In the genomic region with DNA sequence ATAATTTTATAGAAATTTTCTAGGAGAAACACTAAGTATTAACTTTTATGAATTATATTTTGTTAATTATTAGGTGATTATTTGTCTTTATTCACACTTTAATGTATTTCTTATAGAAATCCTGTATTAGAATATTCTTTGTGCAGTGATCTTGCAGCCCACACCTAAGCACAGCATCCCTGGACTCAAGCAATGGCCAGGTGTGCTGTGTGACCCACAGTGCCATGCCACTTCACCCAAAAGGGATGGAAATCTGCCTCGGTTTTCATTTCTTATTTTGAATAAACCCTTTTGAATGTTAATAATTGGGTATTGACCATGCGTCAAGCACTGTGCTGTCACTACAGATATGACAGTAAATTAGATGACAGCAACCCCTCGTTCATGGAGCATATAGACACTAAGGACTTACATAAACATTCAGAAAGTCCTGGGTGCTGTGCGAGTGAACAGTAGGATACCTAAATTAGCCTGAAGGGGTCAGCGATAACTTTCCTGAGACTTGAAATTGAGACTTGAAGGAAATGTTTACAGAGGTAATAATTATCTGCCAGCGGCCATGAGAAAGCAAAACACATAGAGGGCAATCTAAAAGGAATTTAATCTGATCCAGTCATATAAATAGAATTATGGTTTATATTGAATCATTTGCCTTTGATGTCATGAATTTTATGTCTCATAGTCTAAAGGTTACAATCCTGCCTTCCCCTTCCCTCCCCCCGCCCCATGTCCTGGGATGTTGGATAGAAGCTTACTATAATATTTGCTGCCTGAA, we compare ENCODE assay signal across 7 cellular contexts. TPM values are rescaled to one million over a fixed set of nuclear protein-coding genes. Genes with fewer than 3 reads are reported as not detected.
A peak's percentile ranks its signal among the peaks of the same experiment; 100 is the strongest.
DNase-seq lines count a peak whose midpoint lies in the region; FAIRE-seq and TF ChIP-seq lines count a peak whose summit lies in the region.

No MANE protein-coding gene starts in this region.

- POLR2A ChIA-PET in endothelial cell of umbilical vein (lab: Charles Lee): interaction anchor here (0.6 to 1.6 kb wide), 6 partner anchors 49 to 342 kb away, joined by 3 to 6 read pairs (median 4); no protein-coding TSS in a partner anchor

- FAIRE-seq in endothelial cell of umbilical vein (lab: Jason Lieb, UNC): no peak

- no peaks in the 10 kb centered on the region for H3K9me1 ChIP-seq in endothelial cell of umbilical vein (replicated peaks; ENCODE audit: control insufficient read depth, extremely low read depth, insufficient read depth, low read length)

- H3K9ac ChIP-seq in endothelial cell of umbilical vein (replicated peaks; ENCODE audit: extremely low read depth, insufficient read depth, low read length): peak overlapping the region; percentile 13

- CTCF ChIA-PET in endothelial cell of umbilical vein (lab: Charles Lee): interaction anchor here (0.5 to 8.4 kb wide), 49 partner anchors 15 to 1912 kb away, joined by 3 to 598 read pairs (median 5); a partner anchor contains a TSS

- H3K36me3 ChIP-seq in endothelial cell of umbilical vein (ENCODE audit: control insufficient read depth in 2 of 2, extremely low read depth in 1 of 2, insufficient read depth in 2 of 2, low read length in 2 of 2): peaks cover 2 to 4% of the 10 kb centered on the region in 2 experiments

- H3K4me2 ChIP-seq in endothelial cell of umbilical vein (ENCODE audit: insufficient read depth, low read length): peak overlapping the region; percentile 5

- intact Hi-C loops in endothelial cell of umbilical vein (cut with micrococcal nuclease): loop anchor here (1.0 to 2.0 kb wide), 7 partner anchors 41 to 1012 kb away; a partner anchor contains a TSS

- H3K79me2 ChIP-seq in endothelial cell of umbilical vein (ENCODE audit: control insufficient read depth, insufficient read depth, low read length): peaks cover 6% of the 10 kb centered on the region

- H3K27me3 ChIP-seq in endothelial cell of umbilical vein (ENCODE audit: control insufficient read depth in 2 of 2, insufficient read depth in 2 of 2, low read length in 2 of 2): no peaks in the 10 kb centered on the region

- H3K4me3 ChIP-seq in endothelial cell of umbilical vein (replicated peaks in 1 of 3; ENCODE audit: insufficient read depth in 1 of 3, low read depth in 1 of 3, low read length in 3 of 3) (no peak overlapping the region), skeletal muscle cell (ENCODE audit: low read depth, low read length) (no peak overlapping the region)

- no peaks in the 10 kb centered on the region for H3K9me3 ChIP-seq in endothelial cell of umbilical vein (replicated peaks; ENCODE audit: control insufficient read depth, insufficient read depth, low read length)

- BruUV-seq in endothelial cell of umbilical vein (replicated peaks; lab: Mats Ljungman, UMichigan): no TSS peak

- dilution Hi-C loops in endothelial cell of umbilical vein (cut with MboI; ENCODE audit: extremely low pct_ligation_motif_present, low sequenced_read_pairs): no loop called here

- no peak for TF ChIP-seq CTCF in endothelial cell of umbilical vein (IDR thresholded peaks at IDR 0.05; ENCODE audit: extremely low read depth in 1 of 2, insufficient read depth in 1 of 2, low read depth in 1 of 2, low read length in 2 of 2)

- no peaks in the 10 kb centered on the region for H4K20me1 ChIP-seq in endothelial cell of umbilical vein (replicated peaks; ENCODE audit: control insufficient read depth, extremely low read depth, insufficient read depth, low read length)

- peaks cover 54% of the 10 kb centered on the region for H3K4me1 ChIP-seq in endothelial cell of umbilical vein (ENCODE audit: control insufficient read depth, extremely low read depth, insufficient read depth, low read length)

- peak; percentile 82 for DNase-seq in HCEC 1CT
- peak; percentile 27 to 53 for DNase-seq in NCI-H526 (lab: John Stamatoyannopoulos, UW)
- peak; percentile 76 for DNase-seq in endothelial cell of umbilical vein (ENCODE audit: low read depth, low spot score)
- DNase-seq in skeletal muscle cell (ENCODE audit: low read depth): peak; percentile 30
- no peak for DNase-seq in UCSD-AML1 (lab: John Stamatoyannopoulos, UW; ENCODE audit: unreplicated experiment)
- no peak for DNase-seq in NCI-H2196 (lab: John Stamatoyannopoulos, UW; ENCODE audit: unreplicated experiment)
- no peak for DNase-seq in NCI-H1092 treated with DMSO at 0.1 percent for 48 hours (lab: John Stamatoyannopoulos, UW)

- H2AFZ ChIP-seq in endothelial cell of umbilical vein (ENCODE audit: low read depth, low read length): no peak overlapping the region

- TF ChIP-seq POLR2A in endothelial cell of umbilical vein (IDR thresholded peaks at IDR 0.05; ENCODE audit: low read depth, low read length): peak; percentile 34

- peak overlapping the region; percentile 68 for H3K27ac ChIP-seq in endothelial cell of umbilical vein (ENCODE audit: insufficient read depth, low read depth, low read length)

TF ChIP-seq in endothelial cell of umbilical vein, 7 proteins besides CTCF, POLR2A, EP300 and RAD21:
- TF ChIP-seq GATA2 (IDR thresholded peaks at IDR 0.05; ENCODE audit: insufficient read depth, insufficient read length, low read depth, low read length) (peak; percentile 83), JUN (IDR thresholded peaks at IDR 0.05; ENCODE audit: borderline replicate concordance, insufficient read depth, insufficient read length, low read depth) (no peak)

RNA-seq across cellular contexts. Expression of a gene that starts 52.7 kb away (rescaled TPM):
- total RNA-seq in endothelial cell of umbilical vein: 244 and 252 TPM in 2 replicates
- 194 and 222 TPM in 2 replicates for polyA plus RNA-seq in endothelial cell of umbilical vein
- 126 and 128 TPM in 2 replicates for polyA plus RNA-seq in endothelial cell of umbilical vein (2011; cell fraction: cytosol; rRNA removed)
- 143 and 153 TPM in 2 replicates for polyA plus RNA-seq in endothelial cell of umbilical vein (2011; cell fraction: nucleus; rRNA removed)
- 78.3 and 90.6 TPM in 2 replicates for polyA plus RNA-seq in endothelial cell of umbilical vein (2012)
- 371 and 410 TPM in 2 replicates for polyA minus RNA-seq in endothelial cell of umbilical vein
- polyA minus RNA-seq in endothelial cell of umbilical vein (2011; cell fraction: cytosol; rRNA and poly(A)+ RNA removed): not detected
- 452 and 634 TPM in 2 replicates for polyA minus RNA-seq in endothelial cell of umbilical vein (2011; cell fraction: nucleus; rRNA and poly(A)+ RNA removed)

RNA-seq across cellular contexts. Expression of a gene that starts 53.5 kb away (rescaled TPM):
- 266 and 286 TPM in 2 replicates for total RNA-seq in endothelial cell of umbilical vein
- 138 and 177 TPM in 2 replicates for polyA plus RNA-seq in endothelial cell of umbilical vein
- polyA plus RNA-seq in endothelial cell of umbilical vein (2011; cell fraction: cytosol; rRNA removed): 185 and 186 TPM in 2 replicates
- 210 and 230 TPM in 2 replicates for polyA plus RNA-seq in endothelial cell of umbilical vein (2011; cell fraction: nucleus; rRNA removed)
- polyA plus RNA-seq in endothelial cell of umbilical vein (2012): 245 and 277 TPM in 2 replicates
- polyA minus RNA-seq in endothelial cell of umbilical vein: 332 and 378 TPM in 2 replicates
- polyA minus RNA-seq in endothelial cell of umbilical vein (2011; cell fraction: cytosol; rRNA and poly(A)+ RNA removed): 21.1 TPM
- polyA minus RNA-seq in endothelial cell of umbilical vein (2011; cell fraction: nucleus; rRNA and poly(A)+ RNA removed): 645 and 1,049 TPM in 2 replicates

Comparison
In these comparisons a context has a peak if more than half of its experiments do, and no peak if none do; other contexts are left out.
1. DNase-seq: peak in HCEC 1CT (single experiment), NCI-H526 (2 of 2), endothelial cell of umbilical vein (single experiment) and skeletal muscle cell (single experiment); none in UCSD-AML1 (single experiment), NCI-H2196 (single experiment) and NCI-H1092 treated with DMSO at 0.1 percent for 48 hours (single experiment).